Comparison of ENCODE assay signal across 8 cellular contexts in the genomic region with DNA sequence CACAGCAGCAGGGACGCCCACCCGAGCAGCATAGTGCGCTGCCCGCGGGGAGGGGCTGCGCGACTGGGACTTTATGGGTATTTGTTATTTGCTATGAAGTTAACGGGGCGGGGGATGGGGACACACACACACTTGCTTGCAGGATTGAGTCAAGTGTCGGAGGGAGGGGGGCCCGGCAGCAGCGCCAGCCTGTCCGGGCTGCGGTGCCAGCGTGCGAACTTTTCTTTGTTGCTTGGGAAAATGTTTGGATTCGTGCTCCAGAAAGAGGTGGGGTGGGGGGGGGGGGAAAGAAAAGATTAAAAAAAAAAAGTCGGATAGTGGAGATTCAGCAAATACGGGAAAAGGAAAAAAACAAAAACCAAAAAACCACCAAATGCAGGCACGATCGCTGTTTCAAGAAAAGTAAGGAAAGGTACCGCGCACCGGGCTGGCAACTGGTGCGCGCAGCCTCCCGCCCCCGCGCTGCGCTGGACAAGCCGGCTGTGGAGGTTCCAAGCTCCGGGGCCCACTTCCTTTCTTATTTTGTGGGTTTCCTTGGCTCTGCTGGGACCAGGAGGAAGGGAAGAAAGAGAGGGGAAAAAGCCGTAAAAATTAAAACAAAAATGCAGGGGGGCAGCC. TPM values are rescaled to one million over a fixed set of nuclear protein-coding genes. Genes with fewer than 3 reads are reported as not detected.
DNase-seq lines count a peak whose midpoint lies in the region; ATAC-seq, FAIRE-seq and TF ChIP-seq lines count a peak whose summit lies in the region.

No MANE protein-coding gene starts in this region.

- H3K9me3 ChIP-seq in SJSA1 (replicated peaks) (no peaks in the 10 kb centered on the region), cardiac muscle cell (ENCODE audit: low read depth) (no peaks in the 10 kb centered on the region), pancreas (no peaks in the 10 kb centered on the region)

- H3K27me3 ChIP-seq in SJSA1 (replicated peaks) (0 out of 2 replicates have a peak, but pooled peaks cover 2% of the 10 kb centered on the region), cardiac muscle cell (peaks cover 81% of the 10 kb centered on the region), pancreas (peaks cover 0 to 14% (median 4%) of the 10 kb centered on the region in 4 donors)

- H3K27ac ChIP-seq in SJSA1 (no peak overlapping the region), cardiac muscle cell (no peak overlapping the region), pancreas (no peak overlapping the region)

- intact Hi-C loops in pancreas (cut with DNase I): no loop called here

- H3K4me3 ChIP-seq in SJSA1: peak overlapping the region; percentile 41
- peak overlapping the region; percentile 60 for H3K4me3 ChIP-seq in cardiac muscle cell
- peak overlapping the region; percentile 13 to 56 (median 28) for H3K4me3 ChIP-seq in pancreas

- DNase-seq in COLO668 (lab: John Stamatoyannopoulos, UW; ENCODE audit: unreplicated experiment) (peak; percentile 44), SJSA1 (ENCODE audit: low read depth in 1 of 2, low spot score in 2 of 2) (peak; percentile 27 to 47), cardiac muscle cell (ENCODE audit: low read depth in 1 of 2, low spot score in 1 of 2) (peak; percentile 38 to 52), pancreas (peak in 2 of 6 donors; percentile 14 to 59), GM19239 (ENCODE audit: insufficient read length, low spot score) (no peak), HUDEP-2 (lab: John Stamatoyannopoulos, UW; ENCODE audit: unreplicated experiment in 76 of 76) (no peak), SW480 (ENCODE audit: low spot score) (no peak)

- ATAC-seq in pancreas: peak in 3 of 4 donors; percentile 8 to 48 (median 28)
- ATAC-seq in HG03025 (IDR thresholded peaks at IDR 0.05; ENCODE audit: low FRiP score, unreplicated experiment): no peak

- no peaks in the 10 kb centered on the region for H3K36me3 ChIP-seq in SJSA1
- H3K36me3 ChIP-seq in cardiac muscle cell: no peaks in the 10 kb centered on the region
- H3K36me3 ChIP-seq in pancreas: no peaks in the 10 kb centered on the region

- FAIRE-seq in pancreas (lab: Jason Lieb, UNC) (no peak), GM19239 (lab: Jason Lieb, UNC) (no peak)

- H3K4me1 ChIP-seq in SJSA1 (replicated peaks): peaks cover 18% of the 10 kb centered on the region
- H3K4me1 ChIP-seq in cardiac muscle cell (ENCODE audit: low read depth): no peaks in the 10 kb centered on the region
- H3K4me1 ChIP-seq in pancreas: peaks cover 0 to 5% (median 0%) of the 10 kb centered on the region in 3 donors

- no peak for TF ChIP-seq CTCF in cardiac muscle cell (IDR thresholded peaks at IDR 0.05; ENCODE audit: low read depth, low read length)
- no peak for TF ChIP-seq CTCF in pancreas (IDR thresholded peaks at IDR 0.05)

- WGBS in pancreas, 2 donors: 0 to 1% methylated on average over 33 of the region's 33 CpGs

RNA-seq across cellular contexts. Expression of a gene that starts 0.4 kb away (rescaled TPM):
- total RNA-seq in SJSA1 (2014; rRNA removed; shearing (Covaris generic)): 0.06 and 1.1 TPM in 2 replicates
- total RNA-seq in cardiac muscle cell (0.07 and 0.21 TPM in 2 replicates), pancreas (1 to 10 TPM in 1 of 6 donors, under 1 TPM in 5; 0.14 to 3.4 (median 0.61) TPM)
- polyA plus RNA-seq in cardiac muscle cell (0.07 TPM in 1 of 2 replicates, not detected in the other), pancreas (under 1 TPM; 0.46 to 0.54 TPM)

Comparison
In these comparisons a context has a peak if more than half of its experiments do, and no peak if none do; other contexts are left out.
1. DNase-seq: peak in COLO668 (single experiment), SJSA1 (2 of 2) and cardiac muscle cell (2 of 2); none in GM19239 (single experiment), HUDEP-2 (0 of 76) and SW480 (single experiment).
2. Peak in every context shown above with its lines, with median percentiles within 50 percentile points of each other: H3K4me3 ChIP-seq.